Comparison of ENCODE assay signal across 8 cellular contexts in genomic region chr7:55073051-55073511, GRCh38. TPM values are rescaled to one million over a fixed set of nuclear protein-coding genes. Genes with fewer than 3 reads are reported as not detected.
DNase-seq lines count a peak whose midpoint lies in the region; ATAC-seq and TF ChIP-seq lines count a peak whose summit lies in the region.

No MANE protein-coding gene starts in this region.

- H3K27me3 Mint-ChIP-seq in T-helper 2 cell treated with Interferon-gamma antibody and Interleukin-4, amounts not matched to agents 5 μg/mL and 100 μg/mL, for 36 hours (ENCODE audit: low read depth): peaks cover 15% of the 10 kb centered on the region
- H3K27me3 Mint-ChIP-seq in osteocyte (ENCODE audit: unreplicated experiment): no peaks in the 10 kb centered on the region

- no peak overlapping the region for H3K4me3 Mint-ChIP-seq in T-helper 2 cell treated with Interferon-gamma antibody and Interleukin-4, amounts not matched to agents 5 μg/mL and 100 μg/mL, for 36 hours
- H3K4me3 Mint-ChIP-seq in osteocyte (ENCODE audit: unreplicated experiment): peak overlapping the region; percentile 17

- ATAC-seq in HG02759 (IDR thresholded peaks at IDR 0.05; ENCODE audit: unreplicated experiment): peak; percentile 65

- no peaks in the 10 kb centered on the region for H3K36me3 Mint-ChIP-seq in T-helper 2 cell treated with Interferon-gamma antibody and Interleukin-4, amounts not matched to agents 5 μg/mL and 100 μg/mL, for 36 hours (ENCODE audit: low read depth)
- peaks cover 13% of the 10 kb centered on the region for H3K36me3 Mint-ChIP-seq in osteocyte (ENCODE audit: unreplicated experiment)

- CTCF ChIA-PET in HEK293T (lab: Yijun Ruan, JAX): no interaction called here

- H3K4me1 ChIP-seq in SJSA1 (replicated peaks): peaks cover 50% of the 10 kb centered on the region

- H3K4me3 ChIP-seq in SJSA1: no peak overlapping the region

- peaks cover 14% of the 10 kb centered on the region for H3K4me1 Mint-ChIP-seq in T-helper 2 cell treated with Interferon-gamma antibody and Interleukin-4, amounts not matched to agents 5 μg/mL and 100 μg/mL, for 36 hours (ENCODE audit: low read depth)
- H3K4me1 Mint-ChIP-seq in osteocyte (ENCODE audit: unreplicated experiment): peaks cover 61% of the 10 kb centered on the region

- no peak for TF ChIP-seq CTCF in osteocyte (IDR thresholded peaks at IDR 0.05)

- no peaks in the 10 kb centered on the region for H3K36me3 ChIP-seq in SJSA1

- H3K9me3 ChIP-seq in SJSA1 (replicated peaks): no peaks in the 10 kb centered on the region

- DNase-seq in T-helper 2 cell treated with Interferon-gamma antibody and Interleukin-4, amounts not matched to agents 5 μg/mL and 100 μg/mL, for 36 hours (ENCODE audit: low spot score): peak; percentile 8
- DNase-seq in T-helper 2 cell: no peak
- DNase-seq in SJSA1 (ENCODE audit: low read depth in 1 of 2, low spot score in 2 of 2): peak in 1 of 2 experiments; percentile 60
- DNase-seq in osteocyte (ENCODE audit: extremely low spot score, unreplicated experiment): no peak
- no peak for DNase-seq in HEK293T (ENCODE audit: extremely low spot score)
- DNase-seq in cerebellum (ENCODE audit: low spot score): no peak
- DNase-seq in NK-92 (lab: John Stamatoyannopoulos, UW; ENCODE audit: unreplicated experiment): no peak

- H3K27ac ChIP-seq in SJSA1: peak overlapping the region; percentile 99

- no peak overlapping the region for H3K27ac Mint-ChIP-seq in T-helper 2 cell treated with Interferon-gamma antibody and Interleukin-4, amounts not matched to agents 5 μg/mL and 100 μg/mL, for 36 hours
- peak overlapping the region; percentile 99 for H3K27ac Mint-ChIP-seq in osteocyte (ENCODE audit: unreplicated experiment)

- H3K27me3 ChIP-seq in SJSA1 (replicated peaks): no peaks in the 10 kb centered on the region

- POLR2A ChIA-PET in HEK293T (lab: Yijun Ruan, JAX): no interaction called here

- H3K9me3 Mint-ChIP-seq in T-helper 2 cell treated with Interferon-gamma antibody and Interleukin-4, amounts not matched to agents 5 μg/mL and 100 μg/mL, for 36 hours: no peaks in the 10 kb centered on the region
- H3K9me3 Mint-ChIP-seq in osteocyte (ENCODE audit: unreplicated experiment): no peaks in the 10 kb centered on the region

TF ChIP-seq in HEK293T, 16 proteins besides CTCF, POLR2A, EP300 and RAD21:
- TF ChIP-seq BHLHE40 (IDR thresholded peaks at IDR 0.05; ENCODE audit: borderline replicate concordance): no peak
- no peak for TF ChIP-seq SP1 (IDR thresholded peaks at IDR 0.05)
- TF ChIP-seq FOXK2 (IDR thresholded peaks at IDR 0.05): no peak
- TF ChIP-seq LEF1 (IDR thresholded peaks at IDR 0.05; ENCODE audit: borderline replicate concordance): no peak
- TF ChIP-seq L3MBTL2 (conservative IDR thresholded peaks at IDR 0.05): no peak
- TF ChIP-seq FOXM1 (IDR thresholded peaks at IDR 0.05; ENCODE audit: borderline replicate concordance): no peak
- no peak for TF ChIP-seq ELF4 (IDR thresholded peaks at IDR 0.05)
- TF ChIP-seq ARNT (IDR thresholded peaks at IDR 0.05): no peak
- no peak for TF ChIP-seq SUZ12 (IDR thresholded peaks at IDR 0.05)

RNA-seq across cellular contexts. Expression of gene EGFR, which starts 54.3 kb away (rescaled TPM):
- 22.4 and 28.9 TPM in 2 replicates for total RNA-seq in SJSA1 (2014; rRNA removed; shearing (Covaris generic))
- total RNA-seq in osteocyte: 56.2 and 56.5 TPM in 2 replicates
- total RNA-seq in cerebellum: 46.9 TPM
